Comparison of ENCODE assay signal across 8 cellular contexts in genomic region chr15:84750583-84751092, GRCh38. TPM values are rescaled to one million over a fixed set of nuclear protein-coding genes. Genes with fewer than 3 reads are reported as not detected.
DNase-seq lines count a peak whose midpoint lies in the region; ATAC-seq, FAIRE-seq and TF ChIP-seq lines count a peak whose summit lies in the region.

No MANE protein-coding gene starts in this region.

- H3K4me1 Mint-ChIP-seq in T-cell: peaks cover 73 to 74% (median 74%) of the 10 kb centered on the region in 3 donors

- H3K36me3 Mint-ChIP-seq in T-cell: peaks cover 10% of the 10 kb centered on the region

- no peak for DNase-seq in GM12892 (ENCODE audit: insufficient read length)
- no peak for DNase-seq in T-cell
- DNase-seq in kidney tubule cell (ENCODE audit: low spot score): peak; percentile 27
- no peak for DNase-seq in activated effector memory CD4-positive, alpha-beta T cell treated with anti-CD3 and anti-CD28 coated beads, Interleukin-2, amount 50 U/mL, for 16 hours
- DNase-seq in NCI-H524 (lab: John Stamatoyannopoulos, UW): no peak
- no peak for DNase-seq in stimulated activated CD4-positive, alpha-beta T cell treated with anti-CD3 and anti-CD28 coated beads, Interleukin-1b, Interleukin-23, amount 100 ng/mL, for 48 hours
- DNase-seq in T-helper 9 cell: no peak

- H3K27ac Mint-ChIP-seq in T-cell: peak overlapping the region; percentile 48 to 91

- CTCF ChIA-PET in T-cell (lab: Charles Lee): interaction anchor here (1.0 to 1.2 kb wide), 2 partner anchors 28 to 34 kb away, joined by 3 read pairs; partner anchors contain the start of gene SEC11A (in 1 of the 2)

- H3K4me3 Mint-ChIP-seq in T-cell: peak overlapping the region; percentile 54 to 95 (median 91)

- FAIRE-seq in GM12892 (lab: Jason Lieb, UNC): peak; percentile 72

- no peaks in the 10 kb centered on the region for H3K27me3 Mint-ChIP-seq in T-cell

- no peaks in the 10 kb centered on the region for H3K9me3 Mint-ChIP-seq in T-cell

- POLR2A ChIA-PET in T-cell (lab: Charles Lee): no interaction called here

- no peak for TF ChIP-seq POLR2A in GM12892 (IDR thresholded peaks at IDR 0.05; ENCODE audit: low read depth, low read length)

- ATAC-seq in HG02759 (IDR thresholded peaks at IDR 0.05; ENCODE audit: unreplicated experiment) (peak; percentile 24), T-cell (replicated peaks in 1 of 4) (no peak)

RNA-seq across cellular contexts. Expression of gene ZNF592, which starts 2.2 kb away (rescaled TPM):
- 6.0 TPM for polyA plus RNA-seq in GM12892 (2012; ENCODE audit: missing spikeins)
- 10 to 100 TPM; 34.5 to 43.6 (median 39.0) TPM for total RNA-seq in T-cell

RNA-seq across cellular contexts. Expression of gene SEC11A, which starts 34.7 kb away (rescaled TPM):
- polyA plus RNA-seq in GM12892 (2012; ENCODE audit: missing spikeins): 144 TPM
- 10 to 100 TPM; 52.3 to 68.9 (median 66.5) TPM for total RNA-seq in T-cell
